Comparison of ENCODE assay signal across 19 cellular contexts in the genomic region with DNA sequence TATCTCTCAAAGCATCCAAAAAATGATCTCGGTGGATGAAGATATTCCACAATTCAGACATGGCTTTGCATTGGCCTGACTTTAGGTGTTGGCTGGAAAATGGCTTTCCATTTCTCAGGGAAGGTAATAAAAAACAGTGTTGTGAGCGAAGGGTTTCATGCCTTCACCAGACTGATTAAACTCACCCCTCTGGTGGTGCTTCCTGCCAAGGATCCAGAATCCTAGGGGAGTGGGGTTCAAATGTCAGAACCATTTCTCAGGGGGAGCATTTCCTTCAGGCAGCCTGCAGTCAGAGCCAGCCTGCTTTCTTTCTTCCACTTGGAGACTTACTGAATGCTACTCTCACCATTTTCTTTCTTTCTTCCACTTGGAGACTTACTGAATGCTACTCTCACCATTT. TPM values are rescaled to one million over a fixed set of nuclear protein-coding genes. Genes with fewer than 3 reads are reported as not detected.
A peak's percentile ranks its signal among the peaks of the same experiment; 100 is the strongest.
DNase-seq lines count a peak whose midpoint lies in the region; ATAC-seq, FAIRE-seq and TF ChIP-seq lines count a peak whose summit lies in the region.
"Had no signal": no experiment of that assay in that cellular context is flagged by ENCODE, and none has a peak within 500 bp of the region (broad histone marks: within the 10 kb centered on the region; RNA-seq: fewer than 3 reads in every experiment).

No MANE protein-coding gene starts in this region.

- peak overlapping the region; percentile 59 to 74 for H3K4me2 ChIP-seq in H1 (ENCODE audit: insufficient read depth in 1 of 2, low read depth in 2 of 2, low read length in 2 of 2)
- H3K4me2 ChIP-seq: BLaER1 treated with 17β-estradiol and CSF1 and Interleukin-3, amounts not matched to agents 10 nM and 100 nM had no signal

- peak overlapping the region; percentile 83; the same call in 1 of the 2 replicates for H2AK5ac ChIP-seq in H1 (ENCODE audit: low read depth, low read length)

- DNase-seq in H1 (ENCODE audit: low read depth in 1 of 2, low spot score in 2 of 2), result no peak
- no peak for DNase-seq in C1 segment of cervical spinal cord (lab: John Stamatoyannopoulos, UW)
- no peak for DNase-seq in SJCRH30
- DNase-seq: ACHN; Calu3; CD4-positive, alpha-beta T cell; DMS79 had no signal

- H3K18ac ChIP-seq in H1 (ENCODE audit: extremely low read depth, low read length), result peak overlapping the region; percentile 72

- no peaks in the 10 kb centered on the region for H4K20me1 ChIP-seq in H1 (replicated peaks in 1 of 2; ENCODE audit: control insufficient read depth in 1 of 2, insufficient read depth in 2 of 2, low read length in 2 of 2)
- H4K20me1 ChIP-seq: BLaER1 treated with 17β-estradiol and CSF1 and Interleukin-3, amounts not matched to agents 10 nM and 100 nM had no signal

- no peak for TF ChIP-seq POLR2A in H1 (IDR thresholded peaks at IDR 0.05; ENCODE audit: control extremely low read depth in 1 of 2, low read depth in 2 of 2, low read length in 2 of 2)

- H3K9me3 ChIP-seq in ES-I3 (ENCODE audit: control insufficient read depth, insufficient read depth, low read length) (no peaks in the 10 kb centered on the region), HUES48 (ENCODE audit: control insufficient read depth, insufficient read depth, low read length) (no peaks in the 10 kb centered on the region), H1 (ENCODE audit: insufficient read depth in 2 of 2, low read depth in 1 of 2, low read length in 1 of 2) (no peaks in the 10 kb centered on the region), iPS-15b (ENCODE audit: control insufficient read depth, insufficient read depth, low read length) (no peaks in the 10 kb centered on the region), SJCRH30 (replicated peaks) (no peaks in the 10 kb centered on the region)

- no peak for TF ChIP-seq CTCF in H1 (IDR thresholded peaks at IDR 0.05; ENCODE audit: control extremely low read depth in 1 of 3, insufficient read depth in 1 of 3, low read depth in 1 of 3, low read length in 3 of 3)

- peaks cover 32% of the 10 kb centered on the region; the same call in 1 of the 2 replicates for H3K4me1 ChIP-seq in ES-I3 (ENCODE audit: insufficient read depth, low read length)
- peaks cover 31% of the 10 kb centered on the region for H3K4me1 ChIP-seq in HUES48 (ENCODE audit: control insufficient read depth, insufficient read depth, low read length)
- peaks cover 8 to 18% (median 11%) of the 10 kb centered on the region in 4 experiments; a peak in 6 of 7 replicates for H3K4me1 ChIP-seq in H1 (replicated peaks in 1 of 4; ENCODE audit: control insufficient read depth in 3 of 4, insufficient read depth in 4 of 4, low read length in 3 of 4)
- H3K4me1 ChIP-seq in iPS-15b (ENCODE audit: control insufficient read depth, insufficient read depth, low read length), result peaks cover 25% of the 10 kb centered on the region
- H3K4me1 ChIP-seq in SJCRH30, result no peaks in the 10 kb centered on the region
- H3K4me1 ChIP-seq: BLaER1 treated with 17β-estradiol and CSF1 and Interleukin-3, amounts not matched to agents 10 nM and 100 nM had no signal

- TF ChIP-seq EP300 in H1 (IDR thresholded peaks at IDR 0.05; ENCODE audit: borderline replicate concordance in 1 of 2, low read depth in 2 of 2, low read length in 2 of 2), result no peak

- no peak overlapping the region for H4K91ac ChIP-seq in H1 (replicated peaks; ENCODE audit: insufficient read length, low read length)

- no peak overlapping the region for H4K8ac ChIP-seq in H1 (ENCODE audit: extremely low read depth, insufficient read depth, low read length)

- no peaks in the 10 kb centered on the region for H3K36me3 ChIP-seq in ES-I3 (ENCODE audit: insufficient read depth, low read length)
- peaks cover 32% of the 10 kb centered on the region for H3K36me3 ChIP-seq in HUES48 (ENCODE audit: control insufficient read depth, insufficient read depth, low read length)
- peaks cover 0 to 11% (median 6%) of the 10 kb centered on the region in 4 experiments; a peak in 4 of 8 replicates for H3K36me3 ChIP-seq in H1 (ENCODE audit: control insufficient read depth in 2 of 4, insufficient read depth in 4 of 4, low read length in 3 of 4)
- H3K36me3 ChIP-seq in iPS-15b (ENCODE audit: control insufficient read depth, insufficient read depth, low read length), result no peaks in the 10 kb centered on the region
- H3K36me3 ChIP-seq in SJCRH30, result peaks cover 11% of the 10 kb centered on the region; the same call in 1 of the 2 replicates
- H3K36me3 ChIP-seq: BLaER1 treated with 17β-estradiol and CSF1 and Interleukin-3, amounts not matched to agents 10 nM and 100 nM had no signal

- no peak overlapping the region for H2BK120ac ChIP-seq in H1 (replicated peaks; ENCODE audit: low read depth, low read length)

- H2AFZ ChIP-seq in H1 (ENCODE audit: low read length), result no peak overlapping the region

- H2BK12ac ChIP-seq in H1 (ENCODE audit: low read depth, low read length), result peak overlapping the region; percentile 82

- H3K4ac ChIP-seq in H1 (replicated peaks; ENCODE audit: insufficient read length, low read depth, low read length), result peak overlapping the region; percentile 16

- no peaks in the 10 kb centered on the region for H3K27me3 ChIP-seq in HUES48 (ENCODE audit: control insufficient read depth, insufficient read depth, low read length)
- H3K27me3 ChIP-seq in H1 (replicated peaks in 1 of 4; ENCODE audit: control insufficient read depth in 3 of 4, extremely low read depth in 1 of 4, insufficient read depth in 3 of 4, low read length in 3 of 4), result no peaks in the 10 kb centered on the region
- no peaks in the 10 kb centered on the region for H3K27me3 ChIP-seq in iPS-15b (ENCODE audit: control insufficient read depth, insufficient read depth, low read length)
- no peaks in the 10 kb centered on the region for H3K27me3 ChIP-seq in SJCRH30
- H3K27me3 ChIP-seq: BLaER1 treated with 17β-estradiol and CSF1 and Interleukin-3, amounts not matched to agents 10 nM and 100 nM had no signal

- H3K23ac ChIP-seq in H1 (ENCODE audit: insufficient read length), result no peak overlapping the region

- no peak overlapping the region for H3K14ac ChIP-seq in H1 (ENCODE audit: insufficient read length)

- CTCF ChIA-PET in H1 (lab: Charles Lee; ENCODE audit: partially characterized antibody), result interaction anchor here (0.6 to 1.3 kb wide), 4 partner anchors 14 to 72 kb away, joined by 3 read pairs; a partner anchor contains a TSS

- ATAC-seq in GM21786 (IDR thresholded peaks at IDR 0.05; ENCODE audit: unreplicated experiment) (no peak), HG03280 (IDR thresholded peaks at IDR 0.05; ENCODE audit: unreplicated experiment) (no peak)
- ATAC-seq: K562 had no signal

- H3K4me3 ChIP-seq in HUES48 (ENCODE audit: low read depth, low read length), result peak overlapping the region; percentile 13; the same call in 1 of the 2 replicates
- 0 out of 8 replicates have a peak overlapping the region, but pooled peaks of 1 of the 4 experiments have one; percentile 21 for H3K4me3 ChIP-seq in H1 (ENCODE audit: extremely low read depth in 1 of 4, insufficient read depth in 2 of 4, low read depth in 3 of 4, low read length in 4 of 4)
- peak overlapping the region; percentile 31 for H3K4me3 ChIP-seq in iPS-15b (ENCODE audit: low read depth, low read length)
- H3K4me3 ChIP-seq in SJCRH30, result no peak overlapping the region
- H3K4me3 ChIP-seq: BLaER1 treated with 17β-estradiol and CSF1 and Interleukin-3, amounts not matched to agents 10 nM and 100 nM; K562 had no signal

- H3K79me2 ChIP-seq in H1 (ENCODE audit: control insufficient read depth in 1 of 2, insufficient read depth in 2 of 2, low read length in 2 of 2), result no peaks in the 10 kb centered on the region

- H3K27ac ChIP-seq in HUES48 (ENCODE audit: low read depth, low read length) (peak overlapping the region; percentile 77), H1 (ENCODE audit: low read depth, low read length) (no peak overlapping the region), SJCRH30 (no peak overlapping the region)
- H3K27ac ChIP-seq: BLaER1 treated with 17β-estradiol and CSF1 and Interleukin-3, amounts not matched to agents 10 nM and 100 nM had no signal

- no peak for TF ChIP-seq RAD21 in H1 (IDR thresholded peaks at IDR 0.05 in 1 of 2, conservative IDR thresholded peaks at IDR 0.05 in 1 of 2; ENCODE audit: low read depth in 2 of 2, low read length in 2 of 2)

- H3K23me2 ChIP-seq in H1 (ENCODE audit: low read depth, low read length), result no peaks in the 10 kb centered on the region

- H2BK15ac ChIP-seq in H1 (ENCODE audit: low read length), result no peak overlapping the region

- peak; percentile 7 for FAIRE-seq in H1 (lab: Jason Lieb, UNC)
- FAIRE-seq: G401.6, GM12891, K562 had no signal

- H2BK5ac ChIP-seq in H1 (ENCODE audit: low read depth, low read length), result peak overlapping the region; percentile 84; the same call in 1 of the 2 replicates

- 41% methylated on average over 2 of the region's 2 CpGs; no CpG with 5 or more reads in 1 of the 2 experiments for WGBS in H1 (ENCODE audit: extremely low coverage in 1 of 2, insufficient coverage in 1 of 2, insufficient read length in 1 of 2, insufficient replicate concordance in 2 of 2, low coverage in 1 of 2, low lambda C conversion rate in 2 of 2, missing lambda C conversion rate in 1 of 2), 2 experiments

- POLR2A ChIA-PET in H1 (lab: Charles Lee; ENCODE audit: partially characterized antibody), result interaction anchor here (1.0 kb wide), 2 partner anchors 15 to 20 kb away, joined by 3 to 6 read pairs; no protein-coding TSS in a partner anchor

- H4K5ac ChIP-seq in H1 (ENCODE audit: insufficient read length, low read depth, low read length), result no peak overlapping the region

- H3K9ac ChIP-seq in ES-I3 (ENCODE audit: low read depth, low read length), result peak overlapping the region; percentile 2; the same call in 1 of the 2 replicates
- peak overlapping the region; percentile 4; the same call in 1 of the 2 replicates for H3K9ac ChIP-seq in HUES48 (ENCODE audit: low read depth, low read length)
- H3K9ac ChIP-seq in H1 (replicated peaks in 1 of 4; ENCODE audit: extremely low read depth in 1 of 4, low read depth in 3 of 4, low read length in 3 of 4), result no peak overlapping the region
- H3K9ac ChIP-seq in iPS-15b (ENCODE audit: low read depth, low read length), result peak overlapping the region; percentile 9
- H3K9ac ChIP-seq: BLaER1 treated with 17β-estradiol and CSF1 and Interleukin-3, amounts not matched to agents 10 nM and 100 nM had no signal

- H3K79me1 ChIP-seq in H1 (ENCODE audit: low read depth, low read length), result no peaks in the 10 kb centered on the region

- H3K56ac ChIP-seq in H1 (replicated peaks; ENCODE audit: insufficient read length, low read depth, low read length), result no peak overlapping the region

- 0 out of 2 replicates have a peak overlapping the region, but pooled peaks have one; percentile 8 for H2BK20ac ChIP-seq in H1 (ENCODE audit: low read length)

RNA-seq across cellular contexts. Expression of a gene that starts 45.7 kb away (rescaled TPM):
- total RNA-seq in H1 (2021; fragmentation: NEBNext Ultra II Directional; extraction: Animal tissue kit (Norgen Biotek cat#: 25700)), result not detected in 2 replicates
- polyA plus RNA-seq in H1 (2011; rRNA removed), result not detected in 2 replicates
- polyA plus RNA-seq in H1 (2011; cell fraction: cytosol; rRNA removed), result not detected
- not detected for polyA plus RNA-seq in H1 (2011; cell fraction: nucleus; rRNA removed)
- not detected in 4 replicates for polyA plus RNA-seq in H1 (2012, experiment 1 of 2)
- not detected for polyA plus RNA-seq in H1 (2012, experiment 2 of 2)
- not detected for polyA plus RNA-seq in H1 (2013, experiment 1 of 2)
- not detected for polyA plus RNA-seq in H1 (2013, experiment 2 of 2)
- polyA minus RNA-seq in H1 (2011; rRNA and poly(A)+ RNA removed), result not detected in 2 replicates
- not detected for polyA minus RNA-seq in H1 (2011; cell fraction: cytosol; rRNA and poly(A)+ RNA removed)
- polyA minus RNA-seq in H1 (2011; cell fraction: nucleus; rRNA and poly(A)+ RNA removed), result not detected
- 0.12 TPM in 1 of 2 replicates, not detected in the other for total RNA-seq in SJCRH30 (2014; rRNA removed; shearing (Covaris generic))
- total RNA-seq: A172; Calu3; CD4-positive, alpha-beta T cell; H4; HT1080; K562 had no signal
- polyA plus RNA-seq: K562 had no signal

Comparison
In these comparisons a context has a peak if more than half of its experiments do, and no peak if none do; other contexts are left out.
1. H3K9ac ChIP-seq: peak in ES-I3 (single experiment), HUES48 (single experiment) and iPS-15b (single experiment); none in H1 (0 of 4).